In the genomic region with DNA sequence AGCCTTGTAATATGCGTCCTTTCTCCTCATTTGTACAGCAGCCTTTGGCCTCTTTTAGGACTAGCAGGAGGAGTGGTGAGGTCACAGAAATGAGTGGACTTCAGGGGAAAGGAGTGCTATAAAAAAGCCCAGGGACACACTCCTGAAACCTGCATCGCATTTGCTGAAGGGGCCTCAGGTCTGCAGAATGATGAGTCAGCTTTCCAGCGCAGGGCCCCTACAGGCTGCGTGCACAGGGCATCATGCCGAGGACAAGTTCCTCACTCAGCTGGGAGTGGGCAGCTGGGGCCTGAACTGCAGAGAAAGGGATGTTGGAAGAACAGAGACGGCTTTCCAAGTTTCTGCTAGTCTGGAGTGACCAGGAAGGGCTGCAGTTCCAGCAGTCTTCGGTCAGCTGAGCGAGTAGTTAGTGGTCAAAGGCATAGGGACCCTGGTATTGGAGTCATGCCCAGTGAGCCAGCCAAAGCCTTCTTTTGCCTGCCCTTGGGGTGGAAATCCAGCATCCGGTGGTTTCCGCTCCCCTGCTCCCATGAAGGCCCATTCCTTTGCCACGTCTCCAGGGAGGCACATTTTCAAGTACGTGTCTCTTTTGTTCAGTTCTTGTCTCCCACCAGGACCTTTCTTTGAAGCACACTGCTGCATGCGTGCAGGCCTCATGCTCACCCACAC, we compare ENCODE assay signal across 28 cellular contexts. TPM values are rescaled to one million over a fixed set of nuclear protein-coding genes. Genes with fewer than 3 reads are reported as not detected.
"Had no signal": no experiment of that assay in that cellular context is flagged by ENCODE, and none has a peak within 500 bp of the region (broad histone marks: within the 10 kb centered on the region; RNA-seq: fewer than 3 reads in every experiment).

No MANE protein-coding gene starts in this region.

- H3K4me1 Mint-ChIP-seq: activated CD4-positive, alpha-beta memory T cell treated with anti-CD3 and anti-CD28 coated beads, Interleukin-2, amount 10 ng/mL, durations not matched to agents 7 days and 5 days; activated CD4-positive, alpha-beta T cell treated with anti-CD3 and anti-CD28 coated beads for 36 hours; activated naive CD8-positive, alpha-beta T cell treated with anti-CD3 and anti-CD28 coated beads, Interleukin-2, amount 10 ng/mL, durations not matched to agents 7 days and 5 days had no signal

- H3K27me3 ChIP-seq: adrenal gland, breast epithelium had no signal

- DNase-seq: activated CD4-positive, alpha-beta memory T cell treated with anti-CD3 and anti-CD28 coated beads, Interleukin-2, amount 10 ng/mL, durations not matched to agents 7 days and 5 days; activated CD4-positive, alpha-beta T cell treated with anti-CD3 and anti-CD28 coated beads for 36 hours; activated CD4-positive, alpha-beta T cell treated with anti-CD3 and anti-CD28 coated beads, Interleukin-2, amount 50 U/mL, for 1 hour; activated naive CD4-positive, alpha-beta T cell treated with anti-CD3 and anti-CD28 coated beads, Interleukin-2, amount 50 U/mL, for 16 hours; activated naive CD8-positive, alpha-beta T cell treated with anti-CD3 and anti-CD28 coated beads, Interleukin-2, amount 10 ng/mL, durations not matched to agents 7 days and 5 days; activated T-cell treated with anti-CD3 and anti-CD28 coated beads for 4 hours; adrenal gland; aorta; central memory CD4-positive, alpha-beta T cell; KG1; NCI-H1092; NCI-H1417; NCI-H1930; NCI-H2171; NCI-H2227 treated with DMSO at 0.1 percent for 48 hours; NCI-H526; NCI-H82; RPMI8226; T-helper 1 cell had no signal

- H3K36me3 ChIP-seq: breast epithelium had no signal

- H3K36me3 Mint-ChIP-seq: activated naive CD8-positive, alpha-beta T cell treated with anti-CD3 and anti-CD28 coated beads, Interleukin-2, amount 10 ng/mL, durations not matched to agents 7 days and 5 days had no signal

- H3K4me3 Mint-ChIP-seq: activated CD4-positive, alpha-beta memory T cell treated with anti-CD3 and anti-CD28 coated beads, Interleukin-2, amount 10 ng/mL, durations not matched to agents 7 days and 5 days; activated CD4-positive, alpha-beta T cell treated with anti-CD3 and anti-CD28 coated beads for 36 hours; activated naive CD8-positive, alpha-beta T cell treated with anti-CD3 and anti-CD28 coated beads, Interleukin-2, amount 10 ng/mL, durations not matched to agents 7 days and 5 days had no signal

- H3K9me3 Mint-ChIP-seq: activated CD4-positive, alpha-beta memory T cell treated with anti-CD3 and anti-CD28 coated beads, Interleukin-2, amount 10 ng/mL, durations not matched to agents 7 days and 5 days; activated naive CD8-positive, alpha-beta T cell treated with anti-CD3 and anti-CD28 coated beads, Interleukin-2, amount 10 ng/mL, durations not matched to agents 7 days and 5 days had no signal

- H3K27me3 Mint-ChIP-seq: activated CD4-positive, alpha-beta memory T cell treated with anti-CD3 and anti-CD28 coated beads, Interleukin-2, amount 10 ng/mL, durations not matched to agents 7 days and 5 days; activated CD4-positive, alpha-beta T cell treated with anti-CD3 and anti-CD28 coated beads for 36 hours had no signal

- H3K27ac Mint-ChIP-seq: activated CD4-positive, alpha-beta memory T cell treated with anti-CD3 and anti-CD28 coated beads, Interleukin-2, amount 10 ng/mL, durations not matched to agents 7 days and 5 days; activated CD4-positive, alpha-beta T cell treated with anti-CD3 and anti-CD28 coated beads for 36 hours; activated naive CD8-positive, alpha-beta T cell treated with anti-CD3 and anti-CD28 coated beads, Interleukin-2, amount 10 ng/mL, durations not matched to agents 7 days and 5 days had no signal

- ATAC-seq: activated CD4-positive, alpha-beta T cell treated with anti-CD3 and anti-CD28 coated beads for 36 hours; Right ventricle myocardium inferior had no signal

- H3K4me3 ChIP-seq: adrenal gland, breast epithelium, SK-N-MC had no signal

RNA-seq across cellular contexts. Expression of gene CFAP157, which starts 17.3 kb away (rescaled TPM):
- total RNA-seq: activated CD4-positive, alpha-beta memory T cell treated with anti-CD3 and anti-CD28 coated beads, Interleukin-2, amount 10 ng/mL, durations not matched to agents 7 days and 5 days; activated CD4-positive, alpha-beta T cell treated with anti-CD3 and anti-CD28 coated beads for 36 hours; activated CD8-positive, alpha-beta memory T cell treated with anti-CD3 and anti-CD28 coated beads for 36 hours; LHCN-M2; M059J; NCI-H460; Right ventricle myocardium inferior; T-helper 2 cell treated with Interferon-gamma antibody and Interleukin-4, amounts not matched to agents 100 ng/mL and 5 ng/mL, for 36 hours had no signal

RNA-seq across cellular contexts. Expression of gene TTC16, which starts 26.4 kb away (rescaled TPM):
- total RNA-seq: LHCN-M2, M059J, NCI-H460, OCI-LY7 had no signal
